Comparison of ENCODE assay signal across 17 cellular contexts in genomic region chr5:139134906-139135305, GRCh38.
DNase-seq lines count a peak whose midpoint lies in the region; ATAC-seq and TF ChIP-seq lines count a peak whose summit lies in the region.
"Had no signal": no experiment of that assay in that cellular context is flagged by ENCODE, and none has a peak within 500 bp of the region (broad histone marks: within the 10 kb centered on the region; RNA-seq: fewer than 3 reads in every experiment).

No MANE protein-coding gene starts in this region.

- H3K36me3 ChIP-seq in gastroesophageal sphincter (no peaks in the 10 kb centered on the region), thyroid gland (no peaks in the 10 kb centered on the region)

- no peak for ATAC-seq in gastroesophageal sphincter
- ATAC-seq in Right ventricle myocardium superior (ENCODE audit: poor library complexity): no peak
- ATAC-seq in HG02973 (IDR thresholded peaks at IDR 0.05; ENCODE audit: unreplicated experiment): no peak
- ATAC-seq: GM12878 had no signal

- DNase-seq in NCI-H345 (lab: John Stamatoyannopoulos, UW) (peak; percentile 49), NCI-H345 treated with DMSO at 0.1 percent for 48 hours (lab: John Stamatoyannopoulos, UW; ENCODE audit: unreplicated experiment) (no peak), NCI-H748 (lab: John Stamatoyannopoulos, UW; ENCODE audit: unreplicated experiment) (peak; percentile 93), thyroid gland (no peak), Right ventricle myocardium superior (no peak)
- DNase-seq in stimulated activated CD4-positive, alpha-beta T cell treated with anti-CD3 and anti-CD28 coated beads, Interleukin-4, amount 100 ng/mL, for 24 hours: no peak
- DNase-seq: C1 segment of cervical spinal cord, H9, IMR-90, Kasumi-1, NCI-H1436 treated with DMSO at 0.1 percent for 48 hours, NCI-H2107, NCI-H446 treated with DMSO at 0.1 percent for 48 hours had no signal

- WGBS in gastroesophageal sphincter (ENCODE audit: low coverage in 1 of 2), 2 donors: 40 to 69% methylated on average over 3 to 4 of the region's 4 CpGs
- WGBS in thyroid gland, 2 donors: 66 to 72% methylated on average over 4 of the region's 4 CpGs

- H3K27ac ChIP-seq in gastroesophageal sphincter (peak overlapping the region in 3 of 4 donors; percentile 1 to 94 (median 92)), thyroid gland (peak overlapping the region in 2 of 3 donors; percentile 25 to 45)
- H3K27ac ChIP-seq: RWPE1 had no signal

- no peak for TF ChIP-seq CTCF in gastroesophageal sphincter (IDR thresholded peaks at IDR 0.05)
- no peak for TF ChIP-seq CTCF in thyroid gland (IDR thresholded peaks at IDR 0.05)

- no peaks in the 10 kb centered on the region for H3K27me3 ChIP-seq in gastroesophageal sphincter
- H3K27me3 ChIP-seq in thyroid gland: no peaks in the 10 kb centered on the region

- H3K4me3 ChIP-seq in gastroesophageal sphincter (no peak overlapping the region), thyroid gland (replicated peaks in 1 of 3) (no peak overlapping the region)
- H3K4me3 ChIP-seq: GM12878 had no signal

- TF ChIP-seq POLR2A in gastroesophageal sphincter (IDR thresholded peaks at IDR 0.05): no peak
- TF ChIP-seq POLR2A in thyroid gland (IDR thresholded peaks at IDR 0.05): no peak

- intact Hi-C loops in thyroid gland (cut with DNase I) (no loop called here), Right ventricle myocardium superior (cut with DNase I) (no loop called here)

- H3K4me1 ChIP-seq in gastroesophageal sphincter (peaks cover 18 to 85% (median 36%) of the 10 kb centered on the region in 3 donors), thyroid gland (peaks cover 54 to 79% of the 10 kb centered on the region in 2 donors)

- H3K9me3 ChIP-seq in gastroesophageal sphincter (no peaks in the 10 kb centered on the region), thyroid gland (no peaks in the 10 kb centered on the region)

- TF ChIP-seq EP300 in gastroesophageal sphincter (IDR thresholded peaks at IDR 0.05): no peak

Comparison
In these comparisons a context has a peak if more than half of its experiments do, and no peak if none do; other contexts are left out.
1. DNase-seq: peak in NCI-H345 (single experiment) and NCI-H748 (single experiment); none in NCI-H345 treated with DMSO at 0.1 percent for 48 hours (single experiment), thyroid gland (0 of 2), Right ventricle myocardium superior (single experiment) and stimulated activated CD4-positive, alpha-beta T cell treated with anti-CD3 and anti-CD28 coated beads, Interleukin-4, amount 100 ng/mL, for 24 hours (single experiment).